In the genomic region with DNA sequence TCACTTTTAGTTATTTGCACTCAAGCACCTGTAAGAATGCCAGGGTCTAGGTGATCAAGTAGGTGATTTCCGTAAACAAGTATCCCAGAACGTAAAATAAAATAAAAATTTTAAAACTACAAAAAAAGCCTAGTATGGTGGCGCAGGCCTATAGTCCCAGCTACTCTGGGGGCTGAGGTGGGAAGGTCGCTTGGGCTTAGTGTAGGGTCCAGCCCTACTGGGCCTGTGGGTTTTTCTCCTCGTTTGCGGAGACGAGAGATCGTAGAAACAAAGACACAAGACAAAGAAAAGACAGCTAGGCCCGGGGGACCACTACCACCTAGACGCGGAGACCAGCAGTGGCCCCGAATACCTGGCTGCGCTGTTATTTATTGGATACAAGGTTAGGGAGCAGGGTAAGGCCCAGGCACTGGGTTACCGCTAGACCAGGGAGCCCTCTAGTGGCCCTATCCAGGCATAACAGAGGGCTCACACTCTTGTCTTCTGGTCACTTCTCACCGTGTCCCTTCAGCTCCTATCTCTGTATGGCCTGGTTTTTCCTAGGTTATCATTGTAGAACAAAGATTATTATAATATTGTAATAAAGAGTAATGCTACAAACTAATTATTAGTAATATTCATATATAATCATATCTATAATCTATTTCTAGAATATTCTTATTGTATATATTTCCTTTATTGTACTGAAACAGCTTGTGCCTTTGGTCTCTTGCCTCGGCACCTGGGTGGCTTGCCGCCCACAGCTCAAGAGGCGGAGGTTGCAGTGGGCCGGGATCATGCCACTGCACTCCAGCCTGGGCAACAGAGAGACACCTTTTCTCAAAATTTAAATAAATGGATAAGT, we compare ENCODE assay signal across 9 cellular contexts. TPM values are rescaled to one million over a fixed set of nuclear protein-coding genes. Genes with fewer than 3 reads are reported as not detected.
A peak's percentile ranks its signal among the peaks of the same experiment; 100 is the strongest.
DNase-seq lines count a peak whose midpoint lies in the region; ATAC-seq, FAIRE-seq and TF ChIP-seq lines count a peak whose summit lies in the region.
"Had no signal": no experiment of that assay in that cellular context is flagged by ENCODE, and none has a peak within 500 bp of the region (broad histone marks: within the 10 kb centered on the region; RNA-seq: fewer than 3 reads in every experiment).

No MANE protein-coding gene starts in this region.

- no peaks in the 10 kb centered on the region for H3K79me2 ChIP-seq in PC-9 (ENCODE audit: low read depth)

- H3K4me3 ChIP-seq in PC-9 = no peak overlapping the region
- H3K4me3 ChIP-seq in small intestine (ENCODE audit: low read depth in 1 of 2, low read length in 2 of 2) = no peak overlapping the region
- H3K4me3 ChIP-seq: tibial artery had no signal

- TF ChIP-seq CTCF in PC-9 (conservative IDR thresholded peaks at IDR 0.05) = peak; percentile 83

- no peaks in the 10 kb centered on the region for H3K4me1 ChIP-seq in PC-9 (replicated peaks; ENCODE audit: insufficient read depth)
- H3K4me1 ChIP-seq in small intestine (ENCODE audit: control insufficient read depth in 2 of 2, insufficient read depth in 1 of 2, low read depth in 1 of 2, low read length in 1 of 2) = no peaks in the 10 kb centered on the region
- H3K4me1 ChIP-seq: tibial artery had no signal

- DNase-seq in PC-9 (peak; percentile 43 to 49), left cardiac atrium (peak; percentile 49), small intestine (peak; percentile 23), SIG-M5 treated with dmso at 0.1 percent for 504 hours (lab: John Stamatoyannopoulos, UW; ENCODE audit: unreplicated experiment) (no peak), kidney glomerular epithelial cell (lab: John Stamatoyannopoulos, UW) (no peak)
- DNase-seq in activated effector memory CD4-positive, alpha-beta T cell treated with Interleukin-2 at 50 U/mL for 16 hours = peak; percentile 5

- H3K9me3 ChIP-seq in PC-9 (ENCODE audit: insufficient read depth, low read depth) (no peaks in the 10 kb centered on the region), small intestine (ENCODE audit: control insufficient read depth, low read depth) (no peaks in the 10 kb centered on the region)
- H3K9me3 ChIP-seq: tibial artery had no signal

- H3K9me2 ChIP-seq in PC-9 (ENCODE audit: insufficient read depth) = no peaks in the 10 kb centered on the region

- H3K27ac ChIP-seq in PC-9 = no peak overlapping the region
- no peak overlapping the region for H3K27ac ChIP-seq in small intestine (ENCODE audit: low read depth in 1 of 2, low read length in 1 of 2)
- H3K27ac ChIP-seq: tibial artery had no signal

- ATAC-seq in HG02852 (IDR thresholded peaks at IDR 0.05; ENCODE audit: unreplicated experiment) (peak; percentile 70), left cardiac atrium (no peak)

- WGBS in small intestine, 3 donors = 42 to 50% (median 50%) methylated on average over 17 to 19 of the region's 19 CpGs

- H4K20me1 ChIP-seq in PC-9 (ENCODE audit: insufficient read depth) = no peaks in the 10 kb centered on the region

- BruUV-seq in PC-9 (replicated peaks; lab: Mats Ljungman, UMichigan) = no TSS peak

- H3K36me3 ChIP-seq in PC-9 (ENCODE audit: low read depth) (no peaks in the 10 kb centered on the region), small intestine (ENCODE audit: control insufficient read depth in 2 of 2, insufficient read depth in 2 of 2, low read length in 2 of 2) (no peaks in the 10 kb centered on the region)
- H3K36me3 ChIP-seq: tibial artery had no signal

- no peaks in the 10 kb centered on the region for H3F3A ChIP-seq in PC-9 (ENCODE audit: insufficient read depth, low read depth)

- H3K27me3 ChIP-seq in PC-9 (ENCODE audit: insufficient read depth, low read depth) (peaks cover 60% of the 10 kb centered on the region), small intestine (ENCODE audit: control insufficient read depth in 2 of 2, insufficient read depth in 2 of 2, low read length in 2 of 2) (no peaks in the 10 kb centered on the region)
- H3K27me3 ChIP-seq: tibial artery had no signal

- no peak overlapping the region for H3K4me2 ChIP-seq in PC-9

- POLR2A ChIA-PET in PC-9 (lab: Charles Lee; ENCODE audit: unreplicated experiment) = no interaction called here

- CTCF ChIA-PET in PC-9 (lab: Charles Lee) = no interaction called here

- peak; percentile 54 for FAIRE-seq in G401.6 (lab: Jason Lieb, UNC)
- FAIRE-seq in small intestine (lab: Jason Lieb, UNC) = no peak

- intact Hi-C loops in PC-9 (cut with micrococcal nuclease; ENCODE audit: unreplicated experiment) (loop anchor here (5.0 to 10.0 kb wide), 2 partner anchors 335 to 447 kb away; no protein-coding TSS in a partner anchor), left cardiac atrium (cut with DNase I) (loop anchor here in 1 of 2 donors (5.0 kb wide), 1 partner anchor 445 kb away; no protein-coding TSS in a partner anchor)

- H2AFZ ChIP-seq in PC-9 = no peak overlapping the region

RNA-seq across cellular contexts. Expression of gene SAGE1, which starts 38.4 kb away (rescaled TPM):
- total RNA-seq in PC-9 (2021) = not detected in 2 replicates
- not detected for total RNA-seq in left cardiac atrium
- not detected for polyA plus RNA-seq in small intestine

RNA-seq across cellular contexts. Expression of gene CT45A10, which starts 38.6 kb away (rescaled TPM):
- not detected in 2 replicates for total RNA-seq in PC-9 (2021)
- total RNA-seq in left cardiac atrium = not detected
- not detected for polyA plus RNA-seq in small intestine

RNA-seq across cellular contexts. Expression of gene MMGT1, which starts 41.9 kb away (rescaled TPM):
- total RNA-seq in PC-9 (2021) = 23.7 and 26.2 TPM in 2 replicates
- 10 to 100 TPM; 22.7 to 27.2 TPM for total RNA-seq in left cardiac atrium
- polyA plus RNA-seq in small intestine = 10 to 100 TPM in 1 of 3 donors, 1 to 10 TPM in 2; 2.9 to 14.9 (median 5.1) TPM

RNA-seq across cellular contexts. Expression of gene SLC9A6, which starts 53.4 kb away (rescaled TPM):
- total RNA-seq in PC-9 (2021) (14.8 and 16.5 TPM in 2 replicates), left cardiac atrium (10 to 100 TPM; 14.6 to 15.7 TPM)
- 10 to 100 TPM in 1 of 3 donors, 1 to 10 TPM in 2; 7.0 to 10.0 (median 8.3) TPM for polyA plus RNA-seq in small intestine

Comparison
In these comparisons a context has a peak if more than half of its experiments do, and no peak if none do; other contexts are left out.
1. DNase-seq: peak in PC-9 (2 of 2), activated effector memory CD4-positive, alpha-beta T cell treated with Interleukin-2 at 50 U/mL for 16 hours (single experiment), left cardiac atrium (single experiment) and small intestine (single experiment); none in SIG-M5 treated with dmso at 0.1 percent for 504 hours (single experiment) and kidney glomerular epithelial cell (single experiment).